1 cellular context compared by ENCODE assay signal in the genomic region with DNA sequence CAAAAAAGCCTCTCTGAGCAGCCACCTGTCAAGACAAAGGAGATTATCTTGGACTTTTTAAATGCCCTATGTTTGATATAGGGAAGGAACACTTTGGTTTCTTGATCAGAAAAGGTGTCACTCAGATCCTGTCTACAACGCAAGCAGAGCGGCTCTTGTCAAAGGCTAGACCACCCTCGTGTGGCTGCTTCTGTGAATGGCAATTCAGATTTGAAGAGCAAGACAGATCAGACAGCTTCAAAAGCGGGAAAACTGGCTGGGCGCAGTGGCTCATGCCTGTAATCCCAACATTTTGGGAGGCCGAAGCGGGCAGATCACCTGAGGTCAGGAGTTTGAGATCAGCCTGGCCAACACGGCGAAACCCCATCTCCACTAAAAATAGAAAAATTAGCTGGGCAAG.
TF ChIP-seq lines count a peak whose summit lies in the region.

No MANE protein-coding gene starts in this region.

TF ChIP-seq in K562, 482 proteins besides CTCF, POLR2A, EP300 and RAD21 (continued from another document and continues in another):
- TF ChIP-seq, protein P1, sequence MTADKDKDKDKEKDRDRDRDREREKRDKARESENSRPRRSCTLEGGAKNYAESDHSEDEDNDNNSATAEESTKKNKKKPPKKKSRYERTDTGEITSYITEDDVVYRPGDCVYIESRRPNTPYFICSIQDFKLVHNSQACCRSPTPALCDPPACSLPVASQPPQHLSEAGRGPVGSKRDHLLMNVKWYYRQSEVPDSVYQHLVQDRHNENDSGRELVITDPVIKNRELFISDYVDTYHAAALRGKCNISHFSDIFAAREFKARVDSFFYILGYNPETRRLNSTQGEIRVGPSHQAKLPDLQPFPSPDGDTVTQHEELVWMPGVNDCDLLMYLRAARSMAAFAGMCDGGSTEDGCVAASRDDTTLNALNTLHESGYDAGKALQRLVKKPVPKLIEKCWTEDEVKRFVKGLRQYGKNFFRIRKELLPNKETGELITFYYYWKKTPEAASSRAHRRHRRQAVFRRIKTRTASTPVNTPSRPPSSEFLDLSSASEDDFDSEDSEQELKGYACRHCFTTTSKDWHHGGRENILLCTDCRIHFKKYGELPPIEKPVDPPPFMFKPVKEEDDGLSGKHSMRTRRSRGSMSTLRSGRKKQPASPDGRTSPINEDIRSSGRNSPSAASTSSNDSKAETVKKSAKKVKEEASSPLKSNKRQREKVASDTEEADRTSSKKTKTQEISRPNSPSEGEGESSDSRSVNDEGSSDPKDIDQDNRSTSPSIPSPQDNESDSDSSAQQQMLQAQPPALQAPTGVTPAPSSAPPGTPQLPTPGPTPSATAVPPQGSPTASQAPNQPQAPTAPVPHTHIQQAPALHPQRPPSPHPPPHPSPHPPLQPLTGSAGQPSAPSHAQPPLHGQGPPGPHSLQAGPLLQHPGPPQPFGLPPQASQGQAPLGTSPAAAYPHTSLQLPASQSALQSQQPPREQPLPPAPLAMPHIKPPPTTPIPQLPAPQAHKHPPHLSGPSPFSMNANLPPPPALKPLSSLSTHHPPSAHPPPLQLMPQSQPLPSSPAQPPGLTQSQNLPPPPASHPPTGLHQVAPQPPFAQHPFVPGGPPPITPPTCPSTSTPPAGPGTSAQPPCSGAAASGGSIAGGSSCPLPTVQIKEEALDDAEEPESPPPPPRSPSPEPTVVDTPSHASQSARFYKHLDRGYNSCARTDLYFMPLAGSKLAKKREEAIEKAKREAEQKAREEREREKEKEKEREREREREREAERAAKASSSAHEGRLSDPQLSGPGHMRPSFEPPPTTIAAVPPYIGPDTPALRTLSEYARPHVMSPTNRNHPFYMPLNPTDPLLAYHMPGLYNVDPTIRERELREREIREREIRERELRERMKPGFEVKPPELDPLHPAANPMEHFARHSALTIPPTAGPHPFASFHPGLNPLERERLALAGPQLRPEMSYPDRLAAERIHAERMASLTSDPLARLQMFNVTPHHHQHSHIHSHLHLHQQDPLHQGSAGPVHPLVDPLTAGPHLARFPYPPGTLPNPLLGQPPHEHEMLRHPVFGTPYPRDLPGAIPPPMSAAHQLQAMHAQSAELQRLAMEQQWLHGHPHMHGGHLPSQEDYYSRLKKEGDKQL (CRISPR knock-in tag; IDR thresholded peaks at IDR 0.05; ENCODE audit: borderline replicate concordance) = no peak
- TF ChIP-seq PCBP1 (IDR thresholded peaks at IDR 0.05; ENCODE audit: low read depth, low read length, poor library complexity, severe bottlenecking) (no peak), SMC3 (conservative IDR thresholded peaks at IDR 0.05; ENCODE audit: insufficient read depth, low read depth, low read length) (peak; percentile 71), ZNF134 (CRISPR knock-in tag; conservative IDR thresholded peaks at IDR 0.05) (no peak), TARDBP (IDR thresholded peaks at IDR 0.05) (0 out of 2 replicates have a peak, but pooled peaks have one; percentile 35), TFAM (CRISPR knock-in tag; conservative IDR thresholded peaks at IDR 0.05) (no peak), ZNF143 (CRISPR knock-in tag; IDR thresholded peaks at IDR 0.05) (no peak), ZNF444 (CRISPR knock-in tag; IDR thresholded peaks at IDR 0.05) (no peak), ARID2 (IDR thresholded peaks at IDR 0.05) (peak; percentile 38; the same call in 1 of the 2 replicates), ETV1 (tag; conservative IDR thresholded peaks at IDR 0.05; ENCODE audit: low read depth) (no peak), TSC22D4 (tag; IDR thresholded peaks at IDR 0.05) (no peak), ESRRA (IDR thresholded peaks at IDR 0.05; ENCODE audit: borderline replicate concordance, low read depth) (no peak), SREBF2 (CRISPR knock-in tag; IDR thresholded peaks at IDR 0.05) (no peak), ZNF311 (CRISPR knock-in tag; IDR thresholded peaks at IDR 0.05) (no peak), CBFA2T2 (conservative IDR thresholded peaks at IDR 0.05) (no peak), CCNT2 (IDR thresholded peaks at IDR 0.05; ENCODE audit: borderline replicate concordance, extremely low read depth, insufficient read length, low read depth, low read length) (no peak), RB1 (IDR thresholded peaks at IDR 0.05; ENCODE audit: low read depth) (peak; percentile 68; the same call in 1 of the 2 replicates), YBX1 (IDR thresholded peaks at IDR 0.05) (no peak), MTA3 (IDR thresholded peaks at IDR 0.05; ENCODE audit: borderline replicate concordance) (no peak), DMBX1 (CRISPR knock-in tag; IDR thresholded peaks at IDR 0.05; ENCODE audit: borderline replicate concordance) (no peak), MEIS2 (IDR thresholded peaks at IDR 0.05; ENCODE audit: partially characterized antibody) (peak; percentile 44), STAG1 (CRISPR knock-in tag; IDR thresholded peaks at IDR 0.05; ENCODE audit: borderline replicate concordance) (peak; percentile 78; the same call in 1 of the 2 replicates), CBFA2T3 (IDR thresholded peaks at IDR 0.05) (no peak), PTBP1 (IDR thresholded peaks at IDR 0.05; ENCODE audit: low read depth, low read length) (no peak), CC2D1A (IDR thresholded peaks at IDR 0.05) (0 out of 2 replicates have a peak, but pooled peaks have one; percentile 46), WHSC1 (IDR thresholded peaks at IDR 0.05; ENCODE audit: low read length) (no peak), SMARCB1 (IDR thresholded peaks at IDR 0.05; ENCODE audit: insufficient read length, low read depth) (no peak), TCFL5 (CRISPR knock-in tag; conservative IDR thresholded peaks at IDR 0.05) (no peak), HNRNPH1 (optimal IDR thresholded peaks at IDR 0.05; ENCODE audit: low read depth, low read length) (no peak)
- TF ChIP-seq, protein P2, sequence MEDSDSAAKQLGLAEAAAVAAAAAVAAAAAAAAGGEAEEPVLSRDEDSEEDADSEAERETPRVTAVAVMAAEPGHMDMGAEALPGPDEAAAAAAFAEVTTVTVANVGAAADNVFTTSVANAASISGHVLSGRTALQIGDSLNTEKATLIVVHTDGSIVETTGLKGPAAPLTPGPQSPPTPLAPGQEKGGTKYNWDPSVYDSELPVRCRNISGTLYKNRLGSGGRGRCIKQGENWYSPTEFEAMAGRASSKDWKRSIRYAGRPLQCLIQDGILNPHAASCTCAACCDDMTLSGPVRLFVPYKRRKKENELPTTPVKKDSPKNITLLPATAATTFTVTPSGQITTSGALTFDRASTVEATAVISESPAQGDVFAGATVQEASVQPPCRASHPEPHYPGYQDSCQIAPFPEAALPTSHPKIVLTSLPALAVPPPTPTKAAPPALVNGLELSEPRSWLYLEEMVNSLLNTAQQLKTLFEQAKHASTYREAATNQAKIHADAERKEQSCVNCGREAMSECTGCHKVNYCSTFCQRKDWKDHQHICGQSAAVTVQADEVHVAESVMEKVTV (CRISPR knock-in tag; IDR thresholded peaks at IDR 0.05) = peak; percentile 59
- TF ChIP-seq, protein P3, sequence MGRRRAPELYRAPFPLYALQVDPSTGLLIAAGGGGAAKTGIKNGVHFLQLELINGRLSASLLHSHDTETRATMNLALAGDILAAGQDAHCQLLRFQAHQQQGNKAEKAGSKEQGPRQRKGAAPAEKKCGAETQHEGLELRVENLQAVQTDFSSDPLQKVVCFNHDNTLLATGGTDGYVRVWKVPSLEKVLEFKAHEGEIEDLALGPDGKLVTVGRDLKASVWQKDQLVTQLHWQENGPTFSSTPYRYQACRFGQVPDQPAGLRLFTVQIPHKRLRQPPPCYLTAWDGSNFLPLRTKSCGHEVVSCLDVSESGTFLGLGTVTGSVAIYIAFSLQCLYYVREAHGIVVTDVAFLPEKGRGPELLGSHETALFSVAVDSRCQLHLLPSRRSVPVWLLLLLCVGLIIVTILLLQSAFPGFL (CRISPR knock-in tag; IDR thresholded peaks at IDR 0.05) = no peak
- TF ChIP-seq, protein P4, sequence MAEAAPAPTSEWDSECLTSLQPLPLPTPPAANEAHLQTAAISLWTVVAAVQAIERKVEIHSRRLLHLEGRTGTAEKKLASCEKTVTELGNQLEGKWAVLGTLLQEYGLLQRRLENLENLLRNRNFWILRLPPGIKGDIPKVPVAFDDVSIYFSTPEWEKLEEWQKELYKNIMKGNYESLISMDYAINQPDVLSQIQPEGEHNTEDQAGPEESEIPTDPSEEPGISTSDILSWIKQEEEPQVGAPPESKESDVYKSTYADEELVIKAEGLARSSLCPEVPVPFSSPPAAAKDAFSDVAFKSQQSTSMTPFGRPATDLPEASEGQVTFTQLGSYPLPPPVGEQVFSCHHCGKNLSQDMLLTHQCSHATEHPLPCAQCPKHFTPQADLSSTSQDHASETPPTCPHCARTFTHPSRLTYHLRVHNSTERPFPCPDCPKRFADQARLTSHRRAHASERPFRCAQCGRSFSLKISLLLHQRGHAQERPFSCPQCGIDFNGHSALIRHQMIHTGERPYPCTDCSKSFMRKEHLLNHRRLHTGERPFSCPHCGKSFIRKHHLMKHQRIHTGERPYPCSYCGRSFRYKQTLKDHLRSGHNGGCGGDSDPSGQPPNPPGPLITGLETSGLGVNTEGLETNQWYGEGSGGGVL (CRISPR knock-in tag; IDR thresholded peaks at IDR 0.05) = no peak
- TF ChIP-seq, protein P5, sequence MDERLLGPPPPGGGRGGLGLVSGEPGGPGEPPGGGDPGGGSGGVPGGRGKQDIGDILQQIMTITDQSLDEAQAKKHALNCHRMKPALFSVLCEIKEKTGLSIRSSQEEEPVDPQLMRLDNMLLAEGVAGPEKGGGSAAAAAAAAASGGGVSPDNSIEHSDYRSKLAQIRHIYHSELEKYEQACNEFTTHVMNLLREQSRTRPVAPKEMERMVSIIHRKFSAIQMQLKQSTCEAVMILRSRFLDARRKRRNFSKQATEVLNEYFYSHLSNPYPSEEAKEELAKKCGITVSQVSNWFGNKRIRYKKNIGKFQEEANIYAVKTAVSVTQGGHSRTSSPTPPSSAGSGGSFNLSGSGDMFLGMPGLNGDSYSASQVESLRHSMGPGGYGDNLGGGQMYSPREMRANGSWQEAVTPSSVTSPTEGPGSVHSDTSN (CRISPR knock-in tag; IDR thresholded peaks at IDR 0.05; ENCODE audit: low read depth) = no peak
- TF ChIP-seq, protein P5 (tag; conservative IDR thresholded peaks at IDR 0.05; ENCODE audit: low read depth) = peak; percentile 53
- TF ChIP-seq, protein P6, sequence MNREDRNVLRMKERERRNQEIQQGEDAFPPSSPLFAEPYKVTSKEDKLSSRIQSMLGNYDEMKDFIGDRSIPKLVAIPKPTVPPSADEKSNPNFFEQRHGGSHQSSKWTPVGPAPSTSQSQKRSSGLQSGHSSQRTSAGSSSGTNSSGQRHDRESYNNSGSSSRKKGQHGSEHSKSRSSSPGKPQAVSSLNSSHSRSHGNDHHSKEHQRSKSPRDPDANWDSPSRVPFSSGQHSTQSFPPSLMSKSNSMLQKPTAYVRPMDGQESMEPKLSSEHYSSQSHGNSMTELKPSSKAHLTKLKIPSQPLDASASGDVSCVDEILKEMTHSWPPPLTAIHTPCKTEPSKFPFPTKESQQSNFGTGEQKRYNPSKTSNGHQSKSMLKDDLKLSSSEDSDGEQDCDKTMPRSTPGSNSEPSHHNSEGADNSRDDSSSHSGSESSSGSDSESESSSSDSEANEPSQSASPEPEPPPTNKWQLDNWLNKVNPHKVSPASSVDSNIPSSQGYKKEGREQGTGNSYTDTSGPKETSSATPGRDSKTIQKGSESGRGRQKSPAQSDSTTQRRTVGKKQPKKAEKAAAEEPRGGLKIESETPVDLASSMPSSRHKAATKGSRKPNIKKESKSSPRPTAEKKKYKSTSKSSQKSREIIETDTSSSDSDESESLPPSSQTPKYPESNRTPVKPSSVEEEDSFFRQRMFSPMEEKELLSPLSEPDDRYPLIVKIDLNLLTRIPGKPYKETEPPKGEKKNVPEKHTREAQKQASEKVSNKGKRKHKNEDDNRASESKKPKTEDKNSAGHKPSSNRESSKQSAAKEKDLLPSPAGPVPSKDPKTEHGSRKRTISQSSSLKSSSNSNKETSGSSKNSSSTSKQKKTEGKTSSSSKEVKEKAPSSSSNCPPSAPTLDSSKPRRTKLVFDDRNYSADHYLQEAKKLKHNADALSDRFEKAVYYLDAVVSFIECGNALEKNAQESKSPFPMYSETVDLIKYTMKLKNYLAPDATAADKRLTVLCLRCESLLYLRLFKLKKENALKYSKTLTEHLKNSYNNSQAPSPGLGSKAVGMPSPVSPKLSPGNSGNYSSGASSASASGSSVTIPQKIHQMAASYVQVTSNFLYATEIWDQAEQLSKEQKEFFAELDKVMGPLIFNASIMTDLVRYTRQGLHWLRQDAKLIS (CRISPR knock-in tag; IDR thresholded peaks at IDR 0.05) = no peak
- TF ChIP-seq, protein P7, sequence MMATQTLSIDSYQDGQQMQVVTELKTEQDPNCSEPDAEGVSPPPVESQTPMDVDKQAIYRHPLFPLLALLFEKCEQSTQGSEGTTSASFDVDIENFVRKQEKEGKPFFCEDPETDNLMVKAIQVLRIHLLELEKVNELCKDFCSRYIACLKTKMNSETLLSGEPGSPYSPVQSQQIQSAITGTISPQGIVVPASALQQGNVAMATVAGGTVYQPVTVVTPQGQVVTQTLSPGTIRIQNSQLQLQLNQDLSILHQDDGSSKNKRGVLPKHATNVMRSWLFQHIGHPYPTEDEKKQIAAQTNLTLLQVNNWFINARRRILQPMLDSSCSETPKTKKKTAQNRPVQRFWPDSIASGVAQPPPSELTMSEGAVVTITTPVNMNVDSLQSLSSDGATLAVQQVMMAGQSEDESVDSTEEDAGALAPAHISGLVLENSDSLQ (IDR thresholded peaks at IDR 0.05) = peak; percentile 83
- TF ChIP-seq, protein P8, sequence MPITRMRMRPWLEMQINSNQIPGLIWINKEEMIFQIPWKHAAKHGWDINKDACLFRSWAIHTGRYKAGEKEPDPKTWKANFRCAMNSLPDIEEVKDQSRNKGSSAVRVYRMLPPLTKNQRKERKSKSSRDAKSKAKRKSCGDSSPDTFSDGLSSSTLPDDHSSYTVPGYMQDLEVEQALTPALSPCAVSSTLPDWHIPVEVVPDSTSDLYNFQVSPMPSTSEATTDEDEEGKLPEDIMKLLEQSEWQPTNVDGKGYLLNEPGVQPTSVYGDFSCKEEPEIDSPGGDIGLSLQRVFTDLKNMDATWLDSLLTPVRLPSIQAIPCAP (CRISPR knock-in tag; IDR thresholded peaks at IDR 0.05; ENCODE audit: borderline replicate concordance) = no peak
- TF ChIP-seq, protein P9, sequence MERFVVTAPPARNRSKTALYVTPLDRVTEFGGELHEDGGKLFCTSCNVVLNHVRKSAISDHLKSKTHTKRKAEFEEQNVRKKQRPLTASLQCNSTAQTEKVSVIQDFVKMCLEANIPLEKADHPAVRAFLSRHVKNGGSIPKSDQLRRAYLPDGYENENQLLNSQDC (CRISPR knock-in tag; IDR thresholded peaks at IDR 0.05) = no peak
- TF ChIP-seq, protein P10, sequence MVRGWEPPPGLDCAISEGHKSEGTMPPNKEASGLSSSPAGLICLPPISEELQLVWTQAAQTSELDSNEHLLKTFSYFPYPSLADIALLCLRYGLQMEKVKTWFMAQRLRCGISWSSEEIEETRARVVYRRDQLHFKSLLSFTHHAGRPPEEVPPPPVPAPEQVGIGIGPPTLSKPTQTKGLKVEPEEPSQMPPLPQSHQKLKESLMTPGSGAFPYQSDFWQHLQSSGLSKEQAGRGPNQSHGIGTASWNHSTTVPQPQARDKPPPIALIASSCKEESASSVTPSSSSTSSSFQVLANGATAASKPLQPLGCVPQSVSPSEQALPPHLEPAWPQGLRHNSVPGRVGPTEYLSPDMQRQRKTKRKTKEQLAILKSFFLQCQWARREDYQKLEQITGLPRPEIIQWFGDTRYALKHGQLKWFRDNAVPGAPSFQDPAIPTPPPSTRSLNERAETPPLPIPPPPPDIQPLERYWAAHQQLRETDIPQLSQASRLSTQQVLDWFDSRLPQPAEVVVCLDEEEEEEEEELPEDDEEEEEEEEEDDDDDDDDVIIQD (CRISPR knock-in tag; IDR thresholded peaks at IDR 0.05) = no peak
